In genomic region chr6:146955570-146955969, GRCh38 we compare ENCODE assay signal across 26 cellular contexts.
A peak's percentile ranks its signal among the peaks of the same experiment; 100 is the strongest.
DNase-seq lines count a peak whose midpoint lies in the region; ATAC-seq, FAIRE-seq and TF ChIP-seq lines count a peak whose summit lies in the region.
"Had no signal": no experiment of that assay in that cellular context is flagged by ENCODE, and none has a peak within 500 bp of the region (broad histone marks: within the 10 kb centered on the region; RNA-seq: fewer than 3 reads in every experiment).

No MANE protein-coding gene starts in this region.

- H3K4me1 ChIP-seq in K562 (replicated peaks in 1 of 2; ENCODE audit: control insufficient read depth in 2 of 2, insufficient read depth in 2 of 2, low read length in 2 of 2) (peaks cover 0 to 3% of the 10 kb centered on the region in 2 experiments; a peak in 3 of 5 replicates), endothelial cell of umbilical vein (ENCODE audit: control insufficient read depth, extremely low read depth, insufficient read depth, low read length) (no peaks in the 10 kb centered on the region)
- H3K4me1 ChIP-seq: BE2C, BLaER1 had no signal

- H3K9me1 ChIP-seq in K562 (ENCODE audit: control insufficient read depth, insufficient read depth, low read length) (no peaks in the 10 kb centered on the region), endothelial cell of umbilical vein (replicated peaks; ENCODE audit: control insufficient read depth, extremely low read depth, insufficient read depth, low read length) (no peaks in the 10 kb centered on the region)

- H3K27me3 ChIP-seq in K562 (ENCODE audit: control insufficient read depth in 2 of 2, insufficient read depth in 2 of 2, low read length in 2 of 2): no peaks in the 10 kb centered on the region
- H3K27me3 ChIP-seq in endothelial cell of umbilical vein (ENCODE audit: control insufficient read depth in 2 of 2, insufficient read depth in 2 of 2, low read length in 2 of 2): no peaks in the 10 kb centered on the region
- H3K27me3 ChIP-seq: BE2C, BLaER1 had no signal

- BruUV-seq in K562 (replicated peaks; lab: Mats Ljungman, UMichigan) (no TSS peak), endothelial cell of umbilical vein (replicated peaks; lab: Mats Ljungman, UMichigan) (no TSS peak)

- H3K27ac ChIP-seq in K562 (ENCODE audit: extremely low read depth, low read depth, low read length) (no peak overlapping the region), endothelial cell of umbilical vein (ENCODE audit: insufficient read depth, low read depth, low read length) (no peak overlapping the region)
- H3K27ac ChIP-seq: BLaER1 had no signal

- H3K9me3 ChIP-seq in K562 (replicated peaks; ENCODE audit: control insufficient read depth, insufficient read depth, low read depth, low read length): no peaks in the 10 kb centered on the region
- H3K9me3 ChIP-seq in endothelial cell of umbilical vein (replicated peaks; ENCODE audit: control insufficient read depth, insufficient read depth, low read length): no peaks in the 10 kb centered on the region
- H3K9me3 ChIP-seq: BE2C, BLaER1 had no signal

- H3K36me3 ChIP-seq in K562 (ENCODE audit: control insufficient read depth, insufficient read depth, low read length) (no peaks in the 10 kb centered on the region), endothelial cell of umbilical vein (ENCODE audit: control insufficient read depth in 2 of 2, extremely low read depth in 1 of 2, insufficient read depth in 2 of 2, low read length in 2 of 2) (no peaks in the 10 kb centered on the region)
- H3K36me3 ChIP-seq: BE2C, BLaER1 had no signal

- H3K36me3 Mint-ChIP-seq in osteocyte (ENCODE audit: unreplicated experiment): no peaks in the 10 kb centered on the region
- H3K36me3 Mint-ChIP-seq: CD14-positive monocyte; CD4-positive, alpha-beta memory T cell; CD4-positive, CD25-positive, alpha-beta regulatory T cell; CD8-positive, alpha-beta memory T cell had no signal

- in situ Hi-C loops in K562 (cut with MboI): no loop called here

- H3K4me3 ChIP-seq in K562 (no peak overlapping the region), endothelial cell of umbilical vein (replicated peaks in 1 of 3; ENCODE audit: insufficient read depth in 1 of 3, low read depth in 1 of 3, low read length in 3 of 3) (no peak overlapping the region)
- H3K4me3 ChIP-seq: BLaER1, GM12878 had no signal

- no peaks in the 10 kb centered on the region for H4K20me1 ChIP-seq in K562 (replicated peaks; ENCODE audit: control insufficient read depth, insufficient read depth, low read length)
- H4K20me1 ChIP-seq in endothelial cell of umbilical vein (replicated peaks; ENCODE audit: control insufficient read depth, extremely low read depth, insufficient read depth, low read length): no peaks in the 10 kb centered on the region
- H4K20me1 ChIP-seq: BLaER1 had no signal

- CTCF ChIA-PET in K562 (lab: Yijun Ruan, JAX; ENCODE audit: low intra/inter-chr PET ratio): no interaction called here
- CTCF ChIA-PET in endothelial cell of umbilical vein (lab: Charles Lee): no interaction called here

- H2AFZ ChIP-seq in K562 (ENCODE audit: low read depth, low read length) (no peak overlapping the region), endothelial cell of umbilical vein (ENCODE audit: low read depth, low read length) (no peak overlapping the region)

- no peaks in the 10 kb centered on the region for H3K79me2 ChIP-seq in K562 (ENCODE audit: control insufficient read depth, insufficient read depth, low read length)
- no peaks in the 10 kb centered on the region for H3K79me2 ChIP-seq in endothelial cell of umbilical vein (ENCODE audit: control insufficient read depth, insufficient read depth, low read length)

- TF ChIP-seq POLR2A in K562 (conservative IDR thresholded peaks at IDR 0.05) (no peak), endothelial cell of umbilical vein (IDR thresholded peaks at IDR 0.05; ENCODE audit: low read depth, low read length) (no peak)

- DNase-seq in K562 (ENCODE audit: extremely low read depth in 1 of 4, low spot score in 3 of 4): no peak
- DNase-seq in endothelial cell of umbilical vein (ENCODE audit: low read depth, low spot score): no peak
- DNase-seq in NCI-H446 (lab: John Stamatoyannopoulos, UW): no peak
- DNase-seq in osteocyte (ENCODE audit: extremely low spot score, unreplicated experiment): no peak
- DNase-seq: 8988T; ACHN; BE2C; C1 segment of cervical spinal cord; CD4-positive, alpha-beta memory T cell; CD4-positive, CD25-positive, alpha-beta regulatory T cell; CD8-positive, alpha-beta memory T cell; COR-L47; DMS 273 treated with DMSO at 0.1 percent for 48 hours; DMS153; DMS53; DMS79; DND-41; EL; GDM1 had no signal

- TF ChIP-seq EP300 in K562 (IDR thresholded peaks at IDR 0.05; ENCODE audit: low read length): no peak

- POLR2A ChIA-PET in K562 (lab: Yijun Ruan, JAX) (no interaction called here), endothelial cell of umbilical vein (lab: Charles Lee) (no interaction called here)

- no peak overlapping the region for H3K4me2 ChIP-seq in K562 (ENCODE audit: insufficient read depth, low read length)
- H3K4me2 ChIP-seq in endothelial cell of umbilical vein (ENCODE audit: insufficient read depth, low read length): no peak overlapping the region
- H3K4me2 ChIP-seq: BLaER1 had no signal

- no peaks in the 10 kb centered on the region for H3K27me3 Mint-ChIP-seq in osteocyte (ENCODE audit: unreplicated experiment)
- H3K27me3 Mint-ChIP-seq: CD4-positive, alpha-beta memory T cell; CD4-positive, CD25-positive, alpha-beta regulatory T cell had no signal

- intact Hi-C loops in K562 (cut with micrococcal nuclease) (no loop called here), endothelial cell of umbilical vein (cut with micrococcal nuclease) (no loop called here)

- FAIRE-seq in K562 (lab: Jason Lieb, UNC) (no peak), endothelial cell of umbilical vein (lab: Jason Lieb, UNC) (peak; percentile 33), islet of Langerhans (lab: Jason Lieb, UNC) (peak; percentile 49)
- FAIRE-seq: A204.1, GM12878, GM12892, GM18507 had no signal

- dilution Hi-C loops in endothelial cell of umbilical vein (cut with MboI; ENCODE audit: extremely low pct_ligation_motif_present, low sequenced_read_pairs): no loop called here

- no peak overlapping the region for H3K27ac Mint-ChIP-seq in osteocyte (ENCODE audit: unreplicated experiment)
- H3K27ac Mint-ChIP-seq: CD14-positive monocyte; CD4-positive, alpha-beta memory T cell; CD4-positive, CD25-positive, alpha-beta regulatory T cell; CD8-positive, alpha-beta memory T cell had no signal

- TF ChIP-seq CTCF in K562 (IDR thresholded peaks at IDR 0.05 in 2 of 3, conservative IDR thresholded peaks at IDR 0.05 in 1 of 3; ENCODE audit: insufficient read depth in 2 of 3, low read depth in 1 of 3, low read length in 3 of 3) (no peak), endothelial cell of umbilical vein (IDR thresholded peaks at IDR 0.05; ENCODE audit: extremely low read depth in 1 of 2, insufficient read depth in 1 of 2, low read depth in 1 of 2, low read length in 2 of 2) (no peak), osteocyte (IDR thresholded peaks at IDR 0.05) (no peak)

- H3K9ac ChIP-seq in K562 (ENCODE audit: insufficient read depth in 1 of 2, low read depth in 2 of 2, low read length in 2 of 2): no peak overlapping the region
- H3K9ac ChIP-seq in endothelial cell of umbilical vein (replicated peaks; ENCODE audit: extremely low read depth, insufficient read depth, low read length): no peak overlapping the region
- H3K9ac ChIP-seq: BLaER1 had no signal

- no peak overlapping the region for H3K4me3 Mint-ChIP-seq in osteocyte (ENCODE audit: unreplicated experiment)
- H3K4me3 Mint-ChIP-seq: CD14-positive monocyte; CD4-positive, alpha-beta memory T cell; CD4-positive, CD25-positive, alpha-beta regulatory T cell; CD8-positive, alpha-beta memory T cell had no signal

- H3K4me1 Mint-ChIP-seq in osteocyte (ENCODE audit: unreplicated experiment): peaks cover 5% of the 10 kb centered on the region

- ATAC-seq in K562: no peak
- ATAC-seq: GM12878 had no signal

- no peak for TF ChIP-seq RAD21 in K562 (CRISPR knock-in tag; conservative IDR thresholded peaks at IDR 0.05 in 1 of 2, IDR thresholded peaks at IDR 0.05 in 1 of 2)

- no peaks in the 10 kb centered on the region for H3K9me3 Mint-ChIP-seq in osteocyte (ENCODE audit: unreplicated experiment)
- H3K9me3 Mint-ChIP-seq: CD4-positive, CD25-positive, alpha-beta regulatory T cell; CD8-positive, alpha-beta memory T cell had no signal

TF ChIP-seq in K562, 482 proteins besides CTCF, POLR2A, EP300 and RAD21 (continues in another document):
- TF ChIP-seq ESRRA (IDR thresholded peaks at IDR 0.05; ENCODE audit: borderline replicate concordance, low read depth) (peak; percentile 35; the same call in 1 of the 2 replicates), HDAC2 (IDR thresholded peaks at IDR 0.05) (0 out of 2 replicates have a peak, but pooled peaks have one; percentile 33)

TF ChIP-seq in endothelial cell of umbilical vein, 7 proteins besides CTCF, POLR2A, EP300 and RAD21:
- TF ChIP-seq GATA2 (IDR thresholded peaks at IDR 0.05; ENCODE audit: insufficient read depth, insufficient read length, low read depth, low read length) (no peak), EZH2 (IDR thresholded peaks at IDR 0.05; ENCODE audit: borderline replicate concordance, low read depth, low read length, severe bottlenecking) (no peak)
TF ChIP-seq in endothelial cell of umbilical vein: peak in this region for 0.
